1 cellular context compared by ENCODE assay signal in the genomic region with DNA sequence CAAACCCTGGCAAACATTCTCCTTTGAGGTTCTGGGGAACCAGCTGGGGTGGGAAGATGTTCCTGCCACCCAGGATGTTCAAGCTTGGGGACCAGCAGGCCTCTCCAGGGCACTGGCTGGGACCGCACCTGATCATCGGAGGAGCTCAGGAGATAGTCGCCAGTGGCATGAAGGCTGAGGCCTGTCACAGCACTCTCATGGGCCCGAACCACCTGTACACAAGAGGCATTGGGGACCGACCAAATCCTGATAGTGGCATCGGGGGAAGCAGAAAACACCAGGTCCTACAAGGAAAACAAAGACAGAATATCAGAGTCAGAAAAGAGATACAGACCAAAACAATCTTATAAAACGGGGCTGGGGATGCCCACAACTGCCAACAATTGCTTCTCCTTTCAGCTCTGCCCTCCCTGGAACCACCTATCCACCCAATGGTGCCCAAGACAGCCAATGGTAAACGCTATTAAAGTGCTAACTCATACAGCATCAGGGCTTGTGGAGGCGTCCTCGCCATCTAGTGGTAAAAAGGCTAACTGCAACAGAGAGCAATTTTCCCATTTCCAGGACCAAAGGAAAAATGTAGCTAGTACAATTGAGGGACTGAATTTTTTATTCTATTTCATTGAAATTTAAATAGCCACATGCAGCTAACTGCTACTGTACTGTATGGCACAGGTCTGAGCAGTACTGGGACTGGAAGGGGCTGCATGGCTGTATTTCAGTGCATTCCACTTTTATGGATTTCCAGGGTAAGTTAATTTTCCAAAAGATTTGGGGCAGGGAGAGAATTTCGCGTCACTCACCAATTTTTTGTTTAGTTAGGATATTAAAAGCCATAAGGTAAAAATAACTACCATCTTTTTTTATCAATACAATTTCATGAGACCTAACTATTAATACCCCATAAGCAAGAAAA.
A peak's percentile ranks its signal among the peaks of the same experiment; 100 is the strongest.
TF ChIP-seq lines count a peak whose summit lies in the region.

No MANE protein-coding gene starts in this region.

TF ChIP-seq in HCT116, 20 proteins besides CTCF, POLR2A, EP300 and RAD21:
- TF ChIP-seq SIN3A (IDR thresholded peaks at IDR 0.05; ENCODE audit: low read depth) (no peak), ZNF274 (IDR thresholded peaks at IDR 0.05; ENCODE audit: low read depth, low read length) (no peak), FOSL1 (IDR thresholded peaks at IDR 0.05; ENCODE audit: low read depth) (no peak), SRF (IDR thresholded peaks at IDR 0.05; ENCODE audit: low read depth) (0 out of 2 replicates have a peak, but pooled peaks have one; percentile 15)
